8 cellular contexts compared by ENCODE assay signal in the genomic region with DNA sequence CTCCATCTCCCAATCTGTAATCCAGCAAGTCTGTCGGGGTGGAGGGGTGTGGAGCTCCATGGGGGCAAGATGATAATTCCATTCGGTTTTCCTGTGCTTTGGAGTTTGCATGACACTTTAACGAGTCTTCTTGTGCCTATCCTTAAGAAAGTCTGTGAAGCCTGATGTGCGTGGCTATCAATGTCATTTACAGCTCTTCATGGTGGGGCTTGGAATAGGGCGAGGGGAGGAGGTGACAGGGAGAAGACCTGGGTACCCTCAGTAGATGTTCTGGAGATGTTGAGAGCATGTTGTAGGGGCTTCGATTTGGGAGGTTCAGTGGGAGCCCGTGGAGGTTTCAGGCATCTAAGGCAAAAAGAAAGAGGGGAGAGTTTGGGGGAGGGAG. TPM values are rescaled to one million over a fixed set of nuclear protein-coding genes. Genes with fewer than 3 reads are reported as not detected.
A peak's percentile ranks its signal among the peaks of the same experiment; 100 is the strongest.
DNase-seq lines count a peak whose midpoint lies in the region; ATAC-seq lines count a peak whose summit lies in the region.

No MANE protein-coding gene starts in this region.

- intact Hi-C loops in activated T-helper 1 cell treated with anti-CD3 and anti-CD28 coated beads, Interleukin-12 subunit alpha, Interleukin-12 subunit beta, Interleukin-2, Interleukin-4 antibody, amounts not matched to agents 30 ng/mL and 10 ng/mL and 1 ng/mL, durations not matched to agents 14 hours and 24 hours and 36 hours (cut with micrococcal nuclease) = loop anchor here (1.0 to 5.0 kb wide), 3 partner anchors 34 to 320 kb away; partner anchors contain the start of genes ARCN1, BCL9L and DDX6
- intact Hi-C loops in right cardiac atrium (cut with DNase I) = loop anchor here in 2 of 4 donors (5.0 kb wide), 1 partner anchor 50 kb away; no protein-coding TSS in a partner anchor
- intact Hi-C loops in sciatic nerve (cut with DNase I) = no loop called here

- POLR2A ChIA-PET in CD8-positive, alpha-beta memory T cell (lab: Charles Lee) = interaction anchor here (0.6 to 1.0 kb wide), 2 partner anchors 34 to 370 kb away, joined by 3 read pairs; no protein-coding TSS in a partner anchor

- H3K36me3 Mint-ChIP-seq in CD8-positive, alpha-beta memory T cell = peaks cover 0 to 14% (median 9%) of the 10 kb centered on the region in 3 donors
- H3K36me3 Mint-ChIP-seq in activated T-helper 1 cell treated with anti-CD3 and anti-CD28 coated beads, Interleukin-12 subunit alpha, Interleukin-12 subunit beta, Interleukin-2, Interleukin-4 antibody, amounts not matched to agents 30 ng/mL and 10 ng/mL and 1 ng/mL, durations not matched to agents 14 hours and 24 hours and 36 hours (ENCODE audit: low read depth) = peaks cover 16% of the 10 kb centered on the region

- peak overlapping the region; percentile 6 to 93 (median 49) for H3K27ac Mint-ChIP-seq in CD8-positive, alpha-beta memory T cell
- peak overlapping the region; percentile 73 for H3K27ac Mint-ChIP-seq in activated T-helper 1 cell treated with anti-CD3 and anti-CD28 coated beads, Interleukin-12 subunit alpha, Interleukin-12 subunit beta, Interleukin-2, Interleukin-4 antibody, amounts not matched to agents 30 ng/mL and 10 ng/mL and 1 ng/mL, durations not matched to agents 14 hours and 24 hours and 36 hours

- no peak overlapping the region for H3K4me3 ChIP-seq in CD8-positive, alpha-beta memory T cell (ENCODE audit: low read length)
- H3K4me3 ChIP-seq in right cardiac atrium (ENCODE audit: low read length) (peak overlapping the region; percentile 84), HAP-1 (no peak overlapping the region)

- peaks cover 0 to 3% of the 10 kb centered on the region in 2 donors for H3K27me3 Mint-ChIP-seq in CD8-positive, alpha-beta memory T cell
- H3K27me3 Mint-ChIP-seq in activated T-helper 1 cell treated with anti-CD3 and anti-CD28 coated beads, Interleukin-12 subunit alpha, Interleukin-12 subunit beta, Interleukin-2, Interleukin-4 antibody, amounts not matched to agents 30 ng/mL and 10 ng/mL and 1 ng/mL, durations not matched to agents 14 hours and 24 hours and 36 hours (ENCODE audit: insufficient read depth) = peaks cover 19% of the 10 kb centered on the region

- H3K4me3 Mint-ChIP-seq in CD8-positive, alpha-beta memory T cell = peak overlapping the region in 6 of 7 donors; percentile 27 to 83 (median 74)
- H3K4me3 Mint-ChIP-seq in activated T-helper 1 cell treated with anti-CD3 and anti-CD28 coated beads, Interleukin-12 subunit alpha, Interleukin-12 subunit beta, Interleukin-2, Interleukin-4 antibody, amounts not matched to agents 30 ng/mL and 10 ng/mL and 1 ng/mL, durations not matched to agents 14 hours and 24 hours and 36 hours = peak overlapping the region; percentile 72

- peaks cover 21 to 28% (median 23%) of the 10 kb centered on the region in 3 donors for H3K4me1 Mint-ChIP-seq in CD8-positive, alpha-beta memory T cell
- peaks cover 27% of the 10 kb centered on the region for H3K4me1 Mint-ChIP-seq in activated T-helper 1 cell treated with anti-CD3 and anti-CD28 coated beads, Interleukin-12 subunit alpha, Interleukin-12 subunit beta, Interleukin-2, Interleukin-4 antibody, amounts not matched to agents 30 ng/mL and 10 ng/mL and 1 ng/mL, durations not matched to agents 14 hours and 24 hours and 36 hours (ENCODE audit: low read depth)

- no peak overlapping the region for H3K27ac ChIP-seq in CD8-positive, alpha-beta memory T cell (ENCODE audit: low read depth, low read length)
- H3K27ac ChIP-seq in right cardiac atrium (ENCODE audit: low read length) = peak overlapping the region; percentile 60

- peaks cover 7% of the 10 kb centered on the region for H3K36me3 ChIP-seq in CD8-positive, alpha-beta memory T cell (ENCODE audit: insufficient read depth, low read length)
- H3K36me3 ChIP-seq in HAP-1 (replicated peaks) = peaks cover 5% of the 10 kb centered on the region

- H3K27me3 ChIP-seq in CD8-positive, alpha-beta memory T cell (ENCODE audit: insufficient read depth, low read length, poor library complexity, severe bottlenecking) = no peaks in the 10 kb centered on the region
- no peaks in the 10 kb centered on the region for H3K27me3 ChIP-seq in right cardiac atrium (ENCODE audit: control insufficient read depth, insufficient read depth)
- H3K27me3 ChIP-seq in HAP-1 (ENCODE audit: low read depth) = no peaks in the 10 kb centered on the region

- ATAC-seq in right cardiac atrium = no peak
- no peak for ATAC-seq in sciatic nerve
- no peak for ATAC-seq in GM19023 (IDR thresholded peaks at IDR 0.05; ENCODE audit: unreplicated experiment)
- ATAC-seq in GM21515 (IDR thresholded peaks at IDR 0.05; ENCODE audit: unreplicated experiment) = no peak

- H3K9me3 ChIP-seq in CD8-positive, alpha-beta memory T cell (ENCODE audit: low read length) = no peaks in the 10 kb centered on the region
- H3K9me3 ChIP-seq in right cardiac atrium (ENCODE audit: control insufficient read depth, low read length) (no peaks in the 10 kb centered on the region), HAP-1 (no peaks in the 10 kb centered on the region)

- peaks cover 22% of the 10 kb centered on the region for H3K4me1 ChIP-seq in CD8-positive, alpha-beta memory T cell (ENCODE audit: insufficient read depth, low read length)
- H3K4me1 ChIP-seq in right cardiac atrium (ENCODE audit: control insufficient read depth, insufficient read depth, low read length) = no peaks in the 10 kb centered on the region
- H3K4me1 ChIP-seq in HAP-1 = peaks cover 6% of the 10 kb centered on the region

- no peak for DNase-seq in CD8-positive, alpha-beta memory T cell
- DNase-seq in activated T-helper 1 cell treated with anti-CD3 and anti-CD28 coated beads, Interleukin-12 subunit alpha, Interleukin-12 subunit beta, Interleukin-2, Interleukin-4 antibody, amounts not matched to agents 30 ng/mL and 10 ng/mL and 1 ng/mL, durations not matched to agents 14 hours and 24 hours and 36 hours (ENCODE audit: low spot score) = no peak
- DNase-seq in right cardiac atrium (no peak), sciatic nerve (ENCODE audit: low spot score) (peak; percentile 25), HAP-1 (ENCODE audit: low spot score in 2 of 2) (no peak), NCI-H526 (lab: John Stamatoyannopoulos, UW) (no peak)

- WGBS in right cardiac atrium = 60% methylated on average over 7 of the region's 7 CpGs

- in situ Hi-C loops in HAP-1 (cut with MboI; ENCODE audit: low sequenced_read_pairs) = no loop called here

- no peaks in the 10 kb centered on the region for H3K9me3 Mint-ChIP-seq in CD8-positive, alpha-beta memory T cell
- no peaks in the 10 kb centered on the region for H3K9me3 Mint-ChIP-seq in activated T-helper 1 cell treated with anti-CD3 and anti-CD28 coated beads, Interleukin-12 subunit alpha, Interleukin-12 subunit beta, Interleukin-2, Interleukin-4 antibody, amounts not matched to agents 30 ng/mL and 10 ng/mL and 1 ng/mL, durations not matched to agents 14 hours and 24 hours and 36 hours

- CTCF ChIA-PET in CD8-positive, alpha-beta memory T cell (lab: Charles Lee) = interaction anchor here (1.2 to 7.7 kb wide), 2 partner anchors 12 to 34 kb away, joined by 3 to 57 read pairs; no protein-coding TSS in a partner anchor

RNA-seq across cellular contexts. Expression of gene PHLDB1, which starts 0.6 kb away (rescaled TPM):
- total RNA-seq in CD8-positive, alpha-beta memory T cell = 1 to 10 TPM; 1.9 to 2.4 TPM
- 0.82 TPM for polyA plus RNA-seq in CD8-positive, alpha-beta memory T cell
- 0.86 and 1.4 TPM in 2 replicates for total RNA-seq in activated T-helper 1 cell treated with anti-CD3 and anti-CD28 coated beads, Interleukin-12 subunit alpha, Interleukin-12 subunit beta, Interleukin-2, Interleukin-4 antibody, amounts not matched to agents 30 ng/mL and 10 ng/mL and 1 ng/mL, durations not matched to agents 14 hours and 24 hours and 36 hours
- total RNA-seq in right cardiac atrium (100 to 1,000 TPM; 123 to 177 (median 136) TPM), sciatic nerve (419 TPM)
- polyA plus RNA-seq in right cardiac atrium = 110 TPM

RNA-seq across cellular contexts. Expression of gene ARCN1, which starts 34.6 kb away (rescaled TPM):
- 100 to 1,000 TPM; 149 to 154 TPM for total RNA-seq in CD8-positive, alpha-beta memory T cell
- 148 TPM for polyA plus RNA-seq in CD8-positive, alpha-beta memory T cell
- 162 and 165 TPM in 2 replicates for total RNA-seq in activated T-helper 1 cell treated with anti-CD3 and anti-CD28 coated beads, Interleukin-12 subunit alpha, Interleukin-12 subunit beta, Interleukin-2, Interleukin-4 antibody, amounts not matched to agents 30 ng/mL and 10 ng/mL and 1 ng/mL, durations not matched to agents 14 hours and 24 hours and 36 hours
- total RNA-seq in right cardiac atrium (100 to 1,000 TPM in 2 of 4 donors, 10 to 100 TPM in 2; 90.3 to 138 (median 101) TPM), sciatic nerve (135 TPM)
- polyA plus RNA-seq in right cardiac atrium = 69.1 TPM

RNA-seq across cellular contexts. Expression of gene IFT46, which starts 41.1 kb away (rescaled TPM):
- total RNA-seq in CD8-positive, alpha-beta memory T cell = 10 to 100 TPM; 29.5 to 30.1 TPM
- polyA plus RNA-seq in CD8-positive, alpha-beta memory T cell = 7.4 TPM
- 17.7 and 18.4 TPM in 2 replicates for total RNA-seq in activated T-helper 1 cell treated with anti-CD3 and anti-CD28 coated beads, Interleukin-12 subunit alpha, Interleukin-12 subunit beta, Interleukin-2, Interleukin-4 antibody, amounts not matched to agents 30 ng/mL and 10 ng/mL and 1 ng/mL, durations not matched to agents 14 hours and 24 hours and 36 hours
- total RNA-seq in right cardiac atrium (10 to 100 TPM; 15.2 to 27.4 (median 20.1) TPM), sciatic nerve (22.2 TPM)
- 21.6 TPM for polyA plus RNA-seq in right cardiac atrium

Comparison
In these comparisons a context has a peak if more than half of its experiments do, and no peak if none do; other contexts are left out.
1. RNA of gene PHLDB1, which starts 0.6 kb away (total RNA-seq): 419 TPM in sciatic nerve (single experiment) and 123 to 177 TPM in right cardiac atrium; 1.9 to 2.4 TPM in CD8-positive, alpha-beta memory T cell and 0.86 to 1.4 TPM in activated T-helper 1 cell treated with anti-CD3 and anti-CD28 coated beads, Interleukin-12 subunit alpha, Interleukin-12 subunit beta, Interleukin-2, Interleukin-4 antibody, amounts not matched to agents 30 ng/mL and 10 ng/mL and 1 ng/mL, durations not matched to agents 14 hours and 24 hours and 36 hours; every median in the first group is over 10 times any median in the second.